In the genomic region with DNA sequence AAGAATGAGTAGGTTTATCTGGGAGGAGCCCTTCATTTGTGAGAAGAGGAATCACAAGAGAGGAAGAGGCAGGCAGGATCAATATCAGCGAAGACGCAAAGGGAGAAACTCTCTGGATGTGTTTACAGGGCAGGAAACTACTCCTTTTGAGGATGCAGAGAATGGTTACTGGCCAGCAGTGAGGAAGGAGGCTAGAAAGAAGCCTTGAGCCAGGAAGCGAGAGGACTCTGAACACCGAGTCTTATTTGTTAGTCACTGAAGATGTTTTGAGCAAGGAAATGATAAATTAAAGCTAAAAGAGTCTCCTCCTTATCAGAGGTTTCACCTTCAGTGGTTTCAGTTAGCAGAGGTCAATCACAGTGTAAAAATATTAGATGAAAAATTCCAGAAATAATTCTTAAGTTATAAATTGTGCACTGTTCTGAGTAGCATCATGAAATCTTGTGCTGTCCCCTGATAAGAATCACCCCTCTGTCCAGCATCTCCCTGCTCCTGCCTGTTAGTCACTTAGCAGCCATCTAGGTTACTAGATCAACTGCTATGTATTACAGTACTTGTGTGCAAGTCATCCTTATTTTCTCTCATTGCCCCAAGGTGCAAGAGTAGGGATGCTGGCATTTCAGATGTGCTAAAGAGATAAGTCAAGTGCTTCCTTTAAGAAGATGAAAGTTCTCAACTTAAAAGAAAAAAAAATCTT, we compare ENCODE assay signal across 23 cellular contexts. TPM values are rescaled to one million over a fixed set of nuclear protein-coding genes. Genes with fewer than 3 reads are reported as not detected.
DNase-seq lines count a peak whose midpoint lies in the region; ATAC-seq and TF ChIP-seq lines count a peak whose summit lies in the region.
"Had no signal": no experiment of that assay in that cellular context is flagged by ENCODE, and none has a peak within 500 bp of the region (broad histone marks: within the 10 kb centered on the region; RNA-seq: fewer than 3 reads in every experiment).

No MANE protein-coding gene starts in this region.

- H3K9ac ChIP-seq in mesenchymal stem cell (ENCODE audit: low read length) = no peak overlapping the region

- no peak overlapping the region for H2BK5ac ChIP-seq in mesenchymal stem cell (ENCODE audit: low read depth, low read length, poor library complexity, severe bottlenecking)

- no peak overlapping the region for H4K91ac ChIP-seq in mesenchymal stem cell (ENCODE audit: low read length)

- H2AFZ ChIP-seq in mesenchymal stem cell (ENCODE audit: low read depth, low read length) = no peak overlapping the region

- peak overlapping the region; percentile 75 for H3K27ac ChIP-seq in mesenchymal stem cell (ENCODE audit: low read length, poor library complexity, severe bottlenecking)
- H3K27ac ChIP-seq in sigmoid colon = peak overlapping the region; percentile 52 to 79 (median 68)
- H3K27ac ChIP-seq in suprapubic skin = no peak overlapping the region
- H3K27ac ChIP-seq in right cardiac atrium (ENCODE audit: low read length) = no peak overlapping the region

- H3K4me3 ChIP-seq in cardiac fibroblast (replicated peaks in 1 of 2; ENCODE audit: low read depth in 2 of 2, low read length in 2 of 2) = no peak overlapping the region
- no peak overlapping the region for H3K4me3 ChIP-seq in mesenchymal stem cell (ENCODE audit: insufficient read depth in 1 of 2, low read depth in 1 of 2, low read length in 2 of 2)
- peak overlapping the region in 1 of 4 donors; percentile 6 for H3K4me3 ChIP-seq in sigmoid colon
- no peak overlapping the region for H3K4me3 ChIP-seq in suprapubic skin
- no peak overlapping the region for H3K4me3 ChIP-seq in right cardiac atrium (ENCODE audit: low read length)

- TF ChIP-seq EP300 in sigmoid colon (IDR thresholded peaks at IDR 0.05) (no peak), suprapubic skin (IDR thresholded peaks at IDR 0.05) (no peak)

- no peak overlapping the region for H3K14ac ChIP-seq in mesenchymal stem cell (ENCODE audit: low read length in 2 of 2)

- H3K79me1 ChIP-seq in mesenchymal stem cell (replicated peaks; ENCODE audit: low read length, poor library complexity, severe bottlenecking) = peaks cover 19% of the 10 kb centered on the region

- H3K27me3 ChIP-seq in mesenchymal stem cell (ENCODE audit: control insufficient read depth in 1 of 2, insufficient read depth in 1 of 2, low read length in 2 of 2) (no peaks in the 10 kb centered on the region), sigmoid colon (no peaks in the 10 kb centered on the region), suprapubic skin (no peaks in the 10 kb centered on the region), right cardiac atrium (ENCODE audit: control insufficient read depth, insufficient read depth) (no peaks in the 10 kb centered on the region)

- H3K4me1 ChIP-seq in mesenchymal stem cell (ENCODE audit: control insufficient read depth, insufficient read depth, low read depth, low read length) (peaks cover 3% of the 10 kb centered on the region), sigmoid colon (peaks cover 0 to 20% (median 14%) of the 10 kb centered on the region in 4 donors), suprapubic skin (no peaks in the 10 kb centered on the region), right cardiac atrium (ENCODE audit: control insufficient read depth, insufficient read depth, low read length) (no peaks in the 10 kb centered on the region)

- DNase-seq in HCEC 1CT (peak; percentile 36), cardiac fibroblast (ENCODE audit: low read depth in 2 of 2) (peak; percentile 41 to 53), mesenchymal stem cell (peak; percentile 70), sigmoid colon (no peak), suprapubic skin (ENCODE audit: low spot score in 2 of 2) (no peak), GM10266 (ENCODE audit: extremely low spot score) (no peak), right cardiac atrium (no peak), DMS 273 treated with DMSO at 0.1 percent for 48 hours (lab: John Stamatoyannopoulos, UW) (no peak)
- DNase-seq: activated CD4-positive, alpha-beta T cell treated with anti-CD3 and anti-CD28 coated beads for 48 hours; activated gamma-delta T cell; amniotic stem cell; central memory CD4-positive, alpha-beta T cell; effector CD4-positive, alpha-beta T cell; glutamatergic neuron; left colon; midbrain; NCI-H146; NCI-H748 treated with DMSO at 0.1 percent for 48 hours; OCI-M1; stimulated activated CD8-positive, alpha-beta memory T cell treated with anti-CD3 and anti-CD28 coated beads, Interleukin-4, amount 100 ng/mL, for 48 hours; substantia nigra had no signal

- no peak for TF ChIP-seq CTCF in cardiac fibroblast (IDR thresholded peaks at IDR 0.05; ENCODE audit: low read depth, low read length)
- TF ChIP-seq CTCF in sigmoid colon (IDR thresholded peaks at IDR 0.05) = no peak
- no peak for TF ChIP-seq CTCF in suprapubic skin (IDR thresholded peaks at IDR 0.05)
- no peak for TF ChIP-seq CTCF in GM10266 (IDR thresholded peaks at IDR 0.05; ENCODE audit: control insufficient read depth, insufficient read depth, low read depth, missing control alignments)

- no peak overlapping the region for H2BK15ac ChIP-seq in mesenchymal stem cell (ENCODE audit: low read depth, poor library complexity, severe bottlenecking)

- H3K18ac ChIP-seq in mesenchymal stem cell (ENCODE audit: low read depth in 1 of 2, low read length in 2 of 2) = peak overlapping the region; percentile 28 to 57

- 31% methylated on average over 4 of the region's 4 CpGs for WGBS in mesenchymal stem cell
- 69 to 83% methylated on average over 4 of the region's 4 CpGs for WGBS in sigmoid colon, 2 donors
- 85% methylated on average over 4 of the region's 4 CpGs for WGBS in suprapubic skin
- WGBS in right cardiac atrium = 59% methylated on average over 4 of the region's 4 CpGs

- H3K9me3 ChIP-seq in mesenchymal stem cell (ENCODE audit: control insufficient read depth, low read length) (peaks cover 5% of the 10 kb centered on the region), sigmoid colon (no peaks in the 10 kb centered on the region), suprapubic skin (no peaks in the 10 kb centered on the region), right cardiac atrium (ENCODE audit: control insufficient read depth, low read length) (no peaks in the 10 kb centered on the region)

- no peak overlapping the region for H2BK120ac ChIP-seq in mesenchymal stem cell (ENCODE audit: low read depth, low read length)

- H2AK5ac ChIP-seq in mesenchymal stem cell (ENCODE audit: low read length, severe bottlenecking) = no peak overlapping the region

- no peak for ATAC-seq in right cardiac atrium
- ATAC-seq: HepG2, left colon, Right ventricle myocardium inferior had no signal

- TF ChIP-seq POLR2A in sigmoid colon (IDR thresholded peaks at IDR 0.05) = no peak
- no peak for TF ChIP-seq POLR2A in suprapubic skin (IDR thresholded peaks at IDR 0.05)

- H3K36me3 ChIP-seq in mesenchymal stem cell (ENCODE audit: control insufficient read depth in 1 of 2, insufficient read depth in 2 of 2, low read depth in 1 of 2, low read length in 2 of 2) = peaks cover 19 to 70% of the 10 kb centered on the region in 2 experiments
- peaks cover 0 to 43% (median 6%) of the 10 kb centered on the region in 4 donors for H3K36me3 ChIP-seq in sigmoid colon
- peaks cover 44% of the 10 kb centered on the region for H3K36me3 ChIP-seq in suprapubic skin

- H2BK12ac ChIP-seq in mesenchymal stem cell (ENCODE audit: low read length in 2 of 2) = no peak overlapping the region

- H4K8ac ChIP-seq in mesenchymal stem cell (ENCODE audit: low read length) = no peak overlapping the region

- no peak overlapping the region for H3K23ac ChIP-seq in mesenchymal stem cell (ENCODE audit: low read length in 2 of 2)

- H3K4me2 ChIP-seq in mesenchymal stem cell (ENCODE audit: low read length, poor library complexity, severe bottlenecking) = no peak overlapping the region

- peak overlapping the region in 1 of 2 experiments; percentile 82 for H3K4ac ChIP-seq in mesenchymal stem cell (ENCODE audit: low read depth in 1 of 2, low read length in 2 of 2)

- intact Hi-C loops in sigmoid colon (cut with DNase I) (no loop called here), right cardiac atrium (cut with DNase I) (no loop called here)

RNA-seq across cellular contexts. Expression of gene WLS, which starts 43.5 kb away (rescaled TPM):
- 349 TPM for polyA plus RNA-seq in mesenchymal stem cell (2013, experiment 1 of 2)
- polyA plus RNA-seq in mesenchymal stem cell (2013, experiment 2 of 2) = 359 TPM
- total RNA-seq in sigmoid colon (100 to 1,000 TPM in 3 of 4 donors, 10 to 100 TPM in 1; 99.2 to 188 (median 134) TPM), suprapubic skin (10 to 100 TPM; 62.3 to 75.0 (median 70.0) TPM), right cardiac atrium (100 to 1,000 TPM in 3 of 4 donors, 10 to 100 TPM in 1; 73.4 to 102 (median 102) TPM)
- polyA plus RNA-seq in sigmoid colon (10 to 100 TPM; 12.6 to 37.7 (median 16.9) TPM), right cardiac atrium (50.9 TPM)
- total RNA-seq: HepG2 had no signal
- polyA plus RNA-seq: HepG2 had no signal

Comparison
In these comparisons a context has a peak if more than half of its experiments do, and no peak if none do; other contexts are left out.
1. DNase-seq: peak in HCEC 1CT (single experiment), cardiac fibroblast (2 of 2) and mesenchymal stem cell (single experiment); none in sigmoid colon (single experiment), suprapubic skin (0 of 2), GM10266 (single experiment), right cardiac atrium (0 of 3) and DMS 273 treated with DMSO at 0.1 percent for 48 hours (single experiment).
2. H3K27ac ChIP-seq: peak in mesenchymal stem cell (single experiment) and sigmoid colon (4 of 4); none in suprapubic skin (single experiment) and right cardiac atrium (single experiment).